ENCODE assay signal across 1 cellular context in genomic region chr12:57004651-57005050, GRCh38.
TF ChIP-seq lines count a peak whose summit lies in the region.

No MANE protein-coding gene starts in this region.

TF ChIP-seq in HEK293, 187 proteins besides CTCF, POLR2A, EP300 and RAD21 (continued from another document):
- TF ChIP-seq PRDM10 (tag by site-specific recombination; IDR thresholded peaks at IDR 0.05) (no peak), ZNF292 (tag by site-specific recombination; IDR thresholded peaks at IDR 0.05; ENCODE audit: borderline replicate concordance, low read depth) (no peak), SCRT2 (tag by site-specific recombination; IDR thresholded peaks at IDR 0.05) (peak; percentile 83), ZNF184 (tag by site-specific recombination; IDR thresholded peaks at IDR 0.05) (no peak), ZNF555 (tag by site-specific recombination; conservative IDR thresholded peaks at IDR 0.05) (no peak), ZFP3 (tag by site-specific recombination; IDR thresholded peaks at IDR 0.05; ENCODE audit: low read depth) (no peak)
